1 cellular context compared by ENCODE assay signal in the genomic region with DNA sequence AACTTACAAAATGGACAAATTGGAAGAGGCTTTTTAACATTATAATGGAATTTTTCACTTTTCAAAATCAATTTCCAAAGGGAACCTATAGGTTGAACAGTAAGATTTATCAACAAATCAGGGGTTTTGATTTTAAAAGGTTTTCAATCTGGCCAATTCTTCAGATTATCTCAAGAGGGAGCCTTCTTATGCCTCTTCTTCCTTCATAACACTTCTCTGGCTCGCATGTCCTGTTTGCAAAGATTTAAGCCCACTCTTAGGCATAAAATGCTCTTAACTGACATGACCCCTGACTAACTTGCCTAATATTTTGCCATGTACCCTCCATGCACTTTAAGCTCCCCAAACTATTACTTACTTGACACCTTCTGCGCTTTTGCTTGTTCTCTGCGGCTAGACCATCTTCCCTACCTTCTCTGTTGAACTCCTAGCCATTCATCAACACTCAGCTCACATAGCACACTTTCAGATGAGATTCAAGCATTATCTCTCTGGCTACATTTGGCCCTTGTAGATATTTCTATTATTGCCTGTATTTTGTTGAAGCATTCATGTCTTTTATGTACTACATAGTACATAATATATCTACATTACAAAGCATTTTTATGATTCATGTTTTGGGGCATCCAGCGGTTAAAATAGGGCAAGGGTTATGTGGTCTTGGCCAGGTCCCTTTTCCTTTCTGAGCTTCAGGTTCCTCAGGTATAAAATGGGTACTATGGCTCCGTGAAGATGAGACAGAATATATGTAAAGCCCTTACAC.
TF ChIP-seq lines count a peak whose summit lies in the region.

No MANE protein-coding gene starts in this region.

TF ChIP-seq in IMR-90, 13 proteins besides CTCF, POLR2A, EP300 and RAD21 (continued from another document):
- TF ChIP-seq SMC3 (IDR thresholded peaks at IDR 0.05; ENCODE audit: low read depth, low read length) (no peak), MAZ (IDR thresholded peaks at IDR 0.05; ENCODE audit: borderline replicate concordance, low read depth, low read length) (no peak), BHLHE40 (IDR thresholded peaks at IDR 0.05; ENCODE audit: low read depth, low read length) (no peak), NFE2L2 (IDR thresholded peaks at IDR 0.05; ENCODE audit: low read depth, low read length) (no peak), CHD1 (IDR thresholded peaks at IDR 0.05; ENCODE audit: low read depth, low read length) (no peak), RCOR1 (IDR thresholded peaks at IDR 0.05; ENCODE audit: insufficient replicate concordance, low read length) (no peak), RFX5 (IDR thresholded peaks at IDR 0.05; ENCODE audit: low read depth, low read length) (no peak), FOS (IDR thresholded peaks at IDR 0.05; ENCODE audit: low read depth, low read length) (no peak), CEBPB (IDR thresholded peaks at IDR 0.05; ENCODE audit: low read depth, low read length) (no peak), MXI1 (IDR thresholded peaks at IDR 0.05; ENCODE audit: borderline replicate concordance, low read depth, low read length) (no peak), MAFK (IDR thresholded peaks at IDR 0.05; ENCODE audit: low read depth, low read length) (no peak)
- TF ChIP-seq, protein P1, sequence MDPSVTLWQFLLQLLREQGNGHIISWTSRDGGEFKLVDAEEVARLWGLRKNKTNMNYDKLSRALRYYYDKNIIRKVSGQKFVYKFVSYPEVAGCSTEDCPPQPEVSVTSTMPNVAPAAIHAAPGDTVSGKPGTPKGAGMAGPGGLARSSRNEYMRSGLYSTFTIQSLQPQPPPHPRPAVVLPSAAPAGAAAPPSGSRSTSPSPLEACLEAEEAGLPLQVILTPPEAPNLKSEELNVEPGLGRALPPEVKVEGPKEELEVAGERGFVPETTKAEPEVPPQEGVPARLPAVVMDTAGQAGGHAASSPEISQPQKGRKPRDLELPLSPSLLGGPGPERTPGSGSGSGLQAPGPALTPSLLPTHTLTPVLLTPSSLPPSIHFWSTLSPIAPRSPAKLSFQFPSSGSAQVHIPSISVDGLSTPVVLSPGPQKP (IDR thresholded peaks at IDR 0.05; ENCODE audit: borderline replicate concordance, low read depth, low read length): no peak
